In genomic region chr11:69044111-69045013, GRCh38 we compare ENCODE assay signal across 8 cellular contexts. TPM values are rescaled to one million over a fixed set of nuclear protein-coding genes. Genes with fewer than 3 reads are reported as not detected.
A peak's percentile ranks its signal among the peaks of the same experiment; 100 is the strongest.
DNase-seq lines count a peak whose midpoint lies in the region; ATAC-seq, FAIRE-seq and TF ChIP-seq lines count a peak whose summit lies in the region.

No MANE protein-coding gene starts in this region.

- peaks cover 3% of the 10 kb centered on the region for H3K4me1 ChIP-seq in keratinocyte (ENCODE audit: control insufficient read depth, extremely low read depth, insufficient read depth, low read length)
- peaks cover 6 to 8% of the 10 kb centered on the region in 2 donors for H3K4me1 ChIP-seq in naive thymus-derived CD4-positive, alpha-beta T cell (ENCODE audit: control insufficient read depth in 2 of 2, insufficient read depth in 2 of 2, low read length in 2 of 2)

- no peaks in the 10 kb centered on the region for H3K36me3 ChIP-seq in bronchial epithelial cell (ENCODE audit: control insufficient read depth, insufficient read depth, low read length)
- H3K36me3 ChIP-seq in keratinocyte (ENCODE audit: control insufficient read depth in 2 of 2, extremely low read depth in 1 of 2, insufficient read depth in 2 of 2, low read length in 2 of 2) = no peaks in the 10 kb centered on the region
- H3K36me3 ChIP-seq in naive thymus-derived CD4-positive, alpha-beta T cell (ENCODE audit: control insufficient read depth in 2 of 3, insufficient read depth in 3 of 3, low read length in 3 of 3) = peaks cover 0 to 5% (median 0%) of the 10 kb centered on the region in 3 experiments

- no peak overlapping the region for H2AFZ ChIP-seq in keratinocyte (ENCODE audit: control insufficient read depth, low read length)

- POLR2A ChIA-PET in naive thymus-derived CD4-positive, alpha-beta T cell (lab: Charles Lee) = no interaction called here

- H3K9ac ChIP-seq in keratinocyte (ENCODE audit: control insufficient read depth, extremely low read depth, insufficient read depth, low read length) = no peak overlapping the region

- intact Hi-C loops in naive thymus-derived CD4-positive, alpha-beta T cell (cut with micrococcal nuclease) = loop anchor here in 1 of 2 donors (5.0 kb wide), 1 partner anchor 202 kb away; the partner anchor contains the start of gene CPT1A

- no peaks in the 10 kb centered on the region for H4K20me1 ChIP-seq in keratinocyte (ENCODE audit: control insufficient read depth, extremely low read depth, insufficient read depth, low read length)

- CTCF ChIA-PET in naive thymus-derived CD4-positive, alpha-beta T cell (lab: Charles Lee) = no interaction called here

- peaks cover 0 to 27% (median 4%) of the 10 kb centered on the region in 5 donors for H3K27me3 Mint-ChIP-seq in naive thymus-derived CD4-positive, alpha-beta T cell

- H3K4me3 Mint-ChIP-seq in naive thymus-derived CD4-positive, alpha-beta T cell = no peak overlapping the region

- H3K27ac ChIP-seq in keratinocyte (ENCODE audit: control insufficient read depth, insufficient read depth, low read length) (no peak overlapping the region), substantia nigra (ENCODE audit: low read depth, low read length, poor library complexity, severe bottlenecking) (no peak overlapping the region)
- no peak overlapping the region for H3K27ac ChIP-seq in naive thymus-derived CD4-positive, alpha-beta T cell (ENCODE audit: low read depth, low read length)

- H3K4me1 Mint-ChIP-seq in naive thymus-derived CD4-positive, alpha-beta T cell = peaks cover 0 to 19% (median 4%) of the 10 kb centered on the region in 7 donors

- in situ Hi-C loops in ACHN (cut with HindIII; ENCODE audit: low pct_ligation_motif_present, low pct_unique_long_range_greater_than_20kb, low sequenced_read_pairs) = no loop called here

- dilution Hi-C loops in keratinocyte (cut with MboI; ENCODE audit: extremely low pct_ligation_motif_present, low sequenced_read_pairs) = no loop called here

- no peak overlapping the region for H3K4me2 ChIP-seq in keratinocyte (ENCODE audit: control insufficient read depth, extremely low read depth, insufficient read depth, low read depth, low read length)

- no peak overlapping the region for H3K27ac Mint-ChIP-seq in naive thymus-derived CD4-positive, alpha-beta T cell

- no peak overlapping the region for H3K4me3 ChIP-seq in GM12864 (ENCODE audit: low read depth, low read length)
- H3K4me3 ChIP-seq in bronchial epithelial cell (ENCODE audit: low read depth, low read length) = no peak overlapping the region
- no peak overlapping the region for H3K4me3 ChIP-seq in keratinocyte (ENCODE audit: control insufficient read depth in 2 of 3, extremely low read depth in 1 of 3, insufficient read depth in 2 of 3, low read depth in 1 of 3, low read length in 3 of 3)
- H3K4me3 ChIP-seq in naive thymus-derived CD4-positive, alpha-beta T cell (ENCODE audit: low read length) = no peak overlapping the region

- H3K9me1 ChIP-seq in keratinocyte (ENCODE audit: control insufficient read depth, extremely low read depth, insufficient read depth, low read length) = no peaks in the 10 kb centered on the region

- H3K9me3 ChIP-seq in keratinocyte (ENCODE audit: control insufficient read depth, low read depth, low read length) = no peaks in the 10 kb centered on the region
- H3K9me3 ChIP-seq in naive thymus-derived CD4-positive, alpha-beta T cell (ENCODE audit: control insufficient read depth in 2 of 3, low read length in 3 of 3) = no peaks in the 10 kb centered on the region

- H3K9me3 Mint-ChIP-seq in naive thymus-derived CD4-positive, alpha-beta T cell = no peaks in the 10 kb centered on the region

- H3K79me2 ChIP-seq in keratinocyte (ENCODE audit: control insufficient read depth, insufficient read depth, low read length) = peaks cover 6% of the 10 kb centered on the region

- TF ChIP-seq CTCF in GM12864 (IDR thresholded peaks at IDR 0.05; ENCODE audit: low read depth, low read length, missing control alignments) (peak; percentile 60), bronchial epithelial cell (IDR thresholded peaks at IDR 0.05; ENCODE audit: insufficient read depth, low read length, severe bottlenecking) (peak; percentile 87), keratinocyte (optimal IDR thresholded peaks at IDR 0.05 in 1 of 3, IDR thresholded peaks at IDR 0.05 in 1 of 3, conservative IDR thresholded peaks at IDR 0.05 in 1 of 3; ENCODE audit: extremely low read depth in 1 of 3, insufficient read depth in 2 of 3, low read length in 3 of 3) (peak; percentile 61 to 87 (median 75))

- DNase-seq in ACHN (peak; percentile 65), GM12864 (ENCODE audit: low read depth) (no peak), NCI-H69 (lab: John Stamatoyannopoulos, UW) (peak; percentile 74), bronchial epithelial cell (ENCODE audit: low read depth) (peak; percentile 53), keratinocyte (ENCODE audit: low read depth, low spot score) (no peak), substantia nigra (lab: John Stamatoyannopoulos, UW) (peak in 43 of 49 donors; percentile 7 to 86 (median 61))
- DNase-seq in naive thymus-derived CD4-positive, alpha-beta T cell = no peak

- no peak for ATAC-seq in naive thymus-derived CD4-positive, alpha-beta T cell
- no peak for ATAC-seq in HG03025 (IDR thresholded peaks at IDR 0.05; ENCODE audit: low FRiP score, unreplicated experiment)

- no peaks in the 10 kb centered on the region for H3K36me3 Mint-ChIP-seq in naive thymus-derived CD4-positive, alpha-beta T cell

- no peak for FAIRE-seq in bronchial epithelial cell (lab: Jason Lieb, UNC)
- FAIRE-seq in keratinocyte (lab: Jason Lieb, UNC) = no peak

- no peaks in the 10 kb centered on the region for H3K27me3 ChIP-seq in bronchial epithelial cell (ENCODE audit: control insufficient read depth, insufficient read depth, low read length)
- peaks cover 8% of the 10 kb centered on the region for H3K27me3 ChIP-seq in keratinocyte (ENCODE audit: control insufficient read depth, extremely low read depth, insufficient read depth, low read length)
- no peaks in the 10 kb centered on the region for H3K27me3 ChIP-seq in naive thymus-derived CD4-positive, alpha-beta T cell (ENCODE audit: control insufficient read depth in 2 of 2, insufficient read depth in 2 of 2, low read length in 2 of 2)

RNA-seq across cellular contexts. Expression of gene TPCN2, which starts 4.4 kb away (rescaled TPM):
- 4.5 and 6.5 TPM in 2 replicates for total RNA-seq in bronchial epithelial cell
- polyA plus RNA-seq in keratinocyte = 7.7 to 12.0 TPM (median 10.0 TPM) in 3 replicates
- polyA plus RNA-seq in keratinocyte (2011; ENCODE audit: low read depth) = 1.6 TPM
- 3.9 and 5.0 TPM in 2 replicates for polyA plus RNA-seq in keratinocyte (2011; cell fraction: cytosol; rRNA removed)
- polyA plus RNA-seq in keratinocyte (2011; cell fraction: nucleus; rRNA removed) = 33.4 and 36.4 TPM in 2 replicates
- 4.0 and 9.5 TPM in 2 replicates for polyA plus RNA-seq in keratinocyte (2012; ENCODE audit: low replicate concordance)
- polyA minus RNA-seq in keratinocyte = 8.8 to 21.3 TPM (median 15.6 TPM) in 3 replicates
- 7.3 TPM for polyA minus RNA-seq in keratinocyte (2011; cell fraction: cytosol; rRNA and poly(A)+ RNA removed)
- polyA minus RNA-seq in keratinocyte (2011; cell fraction: nucleus; rRNA and poly(A)+ RNA removed) = 26.0 and 29.0 TPM in 2 replicates
- total RNA-seq in naive thymus-derived CD4-positive, alpha-beta T cell = 10 to 100 TPM; 11.9 to 29.4 (median 21.3) TPM
- 1 to 10 TPM; 3.3 to 5.4 TPM for polyA plus RNA-seq in naive thymus-derived CD4-positive, alpha-beta T cell

RNA-seq across cellular contexts. Expression of gene MRGPRF, which starts 31.3 kb away (rescaled TPM):
- 0.53 TPM in 1 of 2 replicates, not detected in the other for total RNA-seq in bronchial epithelial cell
- polyA plus RNA-seq in keratinocyte = 0.02 to 0.04 TPM in 2 of 3 replicates, not detected in the other
- not detected for polyA plus RNA-seq in keratinocyte (2011; ENCODE audit: low read depth)
- polyA plus RNA-seq in keratinocyte (2011; cell fraction: cytosol; rRNA removed) = 0.02 and 0.03 TPM in 2 replicates
- 0.04 and 0.05 TPM in 2 replicates for polyA plus RNA-seq in keratinocyte (2011; cell fraction: nucleus; rRNA removed)
- not detected in 2 replicates for polyA plus RNA-seq in keratinocyte (2012; ENCODE audit: low replicate concordance)
- polyA minus RNA-seq in keratinocyte = 0.30 TPM in 1 of 3 replicates, not detected in the others
- polyA minus RNA-seq in keratinocyte (2011; cell fraction: cytosol; rRNA and poly(A)+ RNA removed) = not detected
- not detected in 2 replicates for polyA minus RNA-seq in keratinocyte (2011; cell fraction: nucleus; rRNA and poly(A)+ RNA removed)
- not detected for total RNA-seq in naive thymus-derived CD4-positive, alpha-beta T cell
- not detected for polyA plus RNA-seq in naive thymus-derived CD4-positive, alpha-beta T cell

Comparison
In these comparisons a context has a peak if more than half of its experiments do, and no peak if none do; other contexts are left out.
1. DNase-seq: peak in ACHN (single experiment), NCI-H69 (single experiment), bronchial epithelial cell (single experiment) and substantia nigra (43 of 49); none in GM12864 (single experiment), keratinocyte (single experiment) and naive thymus-derived CD4-positive, alpha-beta T cell (0 of 9).
2. Peak in every context shown above with its lines, with median percentiles within 50 percentile points of each other: CTCF ChIP-seq.